ENCODE assay signal across 8 cellular contexts in the genomic region with DNA sequence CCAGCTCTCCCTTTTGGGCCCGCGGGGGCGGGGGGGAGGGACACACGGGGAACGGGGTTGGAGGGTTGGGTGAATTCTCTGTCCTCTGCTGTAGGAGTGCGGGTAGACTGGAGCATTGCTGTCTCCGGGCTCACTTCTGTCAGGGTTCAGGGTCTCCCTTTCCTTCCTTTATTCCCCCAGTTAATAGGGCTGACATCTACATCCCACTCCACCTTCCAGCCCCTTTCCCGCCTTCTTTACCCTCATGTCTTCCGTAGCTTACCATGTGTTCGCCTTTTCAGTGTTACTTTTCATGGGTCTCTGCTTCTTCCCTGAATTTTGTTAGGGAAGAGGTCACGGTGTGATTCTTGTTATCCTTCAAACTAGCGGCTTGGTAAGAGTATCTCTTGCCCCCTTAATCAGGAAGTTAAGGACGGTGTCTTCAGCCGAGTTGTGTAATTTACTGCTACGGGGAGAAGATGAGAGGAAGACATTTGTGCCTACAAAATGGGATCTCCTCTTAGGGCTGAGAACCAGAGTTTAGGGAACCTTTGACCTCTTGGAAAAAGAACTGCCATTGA. TPM values are rescaled to one million over a fixed set of nuclear protein-coding genes. Genes with fewer than 3 reads are reported as not detected.
DNase-seq lines count a peak whose midpoint lies in the region; ATAC-seq, FAIRE-seq and TF ChIP-seq lines count a peak whose summit lies in the region.

No MANE protein-coding gene starts in this region.

- H3K4me3 Mint-ChIP-seq in central memory CD8-positive, alpha-beta T cell: peak overlapping the region; percentile 94

- DNase-seq in BJ (ENCODE audit: low read depth): no peak
- peak; percentile 76 for DNase-seq in NOMO-1 (lab: John Stamatoyannopoulos, UW; ENCODE audit: unreplicated experiment in 2 of 2)
- no peak for DNase-seq in central memory CD8-positive, alpha-beta T cell (ENCODE audit: low spot score in 2 of 2)
- DNase-seq in mesendoderm: peak; percentile 67
- peak; percentile 56 for DNase-seq in urothelium cell line (ENCODE audit: low spot score)
- no peak for DNase-seq in NCI-H1092 treated with DMSO at 0.1 percent for 48 hours (lab: John Stamatoyannopoulos, UW)
- no peak for DNase-seq in NCI-H446 (lab: John Stamatoyannopoulos, UW)

- POLR2A ChIA-PET in BJ (lab: Charles Lee): no interaction called here

- CTCF ChIA-PET in BJ (lab: Yijun Ruan, JAX): interaction anchor here (1.9 to 3.9 kb wide), 2 partner anchors 15 to 112 kb away, joined by 6 to 18 read pairs; no protein-coding TSS in a partner anchor

- no peak overlapping the region for H2BK15ac ChIP-seq in mesendoderm (replicated peaks; ENCODE audit: low read depth)

- H2BK5ac ChIP-seq in mesendoderm (ENCODE audit: low read length): no peak overlapping the region

- H2BK120ac ChIP-seq in mesendoderm (ENCODE audit: low read depth, low read length): no peak overlapping the region

- peaks cover 18% of the 10 kb centered on the region for H3K36me3 Mint-ChIP-seq in central memory CD8-positive, alpha-beta T cell (ENCODE audit: insufficient read depth)

- H3K4me2 ChIP-seq in mesendoderm (ENCODE audit: low read length): peak overlapping the region; percentile 93

- H3K18ac ChIP-seq in mesendoderm (ENCODE audit: low read length): peak overlapping the region; percentile 29

- TF ChIP-seq CTCF in BJ (IDR thresholded peaks at IDR 0.05; ENCODE audit: insufficient read depth, low read depth, low read length): no peak

- H3K9me3 Mint-ChIP-seq in central memory CD8-positive, alpha-beta T cell: no peaks in the 10 kb centered on the region

- H3K56ac ChIP-seq in mesendoderm (ENCODE audit: low read length): peak overlapping the region; percentile 99

- H3K27me3 ChIP-seq in BJ (ENCODE audit: control insufficient read depth, insufficient read depth, low read length) (no peaks in the 10 kb centered on the region), mesendoderm (ENCODE audit: insufficient read depth, low read length, poor library complexity) (no peaks in the 10 kb centered on the region)

- H2AK5ac ChIP-seq in mesendoderm (ENCODE audit: low read length): no peak overlapping the region

- no peak overlapping the region for H4K5ac ChIP-seq in mesendoderm (ENCODE audit: low read length)

- peak; percentile 5 for ATAC-seq in GM21381 (IDR thresholded peaks at IDR 0.05; ENCODE audit: unreplicated experiment)
- ATAC-seq in central memory CD8-positive, alpha-beta T cell (replicated peaks; ENCODE audit: extremely low read depth, poor library complexity, severe bottlenecking): no peak

- H3K4me1 ChIP-seq in mesendoderm (ENCODE audit: control insufficient read depth, low read depth, low read length): peaks cover 5% of the 10 kb centered on the region

- H3K27ac Mint-ChIP-seq in central memory CD8-positive, alpha-beta T cell (ENCODE audit: low read depth): peak overlapping the region; percentile 85

- H3K4ac ChIP-seq in mesendoderm (ENCODE audit: low read depth, low read length): no peak overlapping the region

- H3K79me1 ChIP-seq in mesendoderm (ENCODE audit: low read length): peaks cover 6% of the 10 kb centered on the region

- H4K8ac ChIP-seq in mesendoderm (ENCODE audit: low read depth, low read length): no peak overlapping the region

- peak overlapping the region; percentile 94 for H3K9ac ChIP-seq in mesendoderm (ENCODE audit: low read length)

- H3K27ac ChIP-seq in mesendoderm (ENCODE audit: low read depth, low read length): no peak overlapping the region

- peaks cover 26% of the 10 kb centered on the region for H3K79me2 ChIP-seq in mesendoderm (ENCODE audit: control insufficient read depth, insufficient read depth, low read length)

- H3K36me3 ChIP-seq in BJ (ENCODE audit: control insufficient read depth, insufficient read depth, low read length) (no peaks in the 10 kb centered on the region), mesendoderm (ENCODE audit: control insufficient read depth, insufficient read depth, low read length) (no peaks in the 10 kb centered on the region)

- H3K4me1 Mint-ChIP-seq in central memory CD8-positive, alpha-beta T cell: peaks cover 73% of the 10 kb centered on the region

- no peak for FAIRE-seq in urothelium cell line (lab: Jason Lieb, UNC)

- H3K23ac ChIP-seq in mesendoderm (ENCODE audit: low read length): no peak overlapping the region

- WGBS in mesendoderm (ENCODE audit: extremely low coverage, insufficient coverage, low lambda C conversion rate): no CpG with 5 or more reads among the region's 15 CpGs

- H3K4me3 ChIP-seq in BJ (ENCODE audit: low read depth, low read length) (peak overlapping the region; percentile 84), mesendoderm (ENCODE audit: low read length) (peak overlapping the region; percentile 95)

- H3K27me3 Mint-ChIP-seq in central memory CD8-positive, alpha-beta T cell: no peaks in the 10 kb centered on the region

RNA-seq across cellular contexts. Expression of a gene that starts 0.9 kb away (rescaled TPM):
- 20.5 and 50.9 TPM in 2 replicates for polyA plus RNA-seq in BJ (2011; rRNA removed)
- polyA minus RNA-seq in BJ (2011; rRNA and poly(A)+ RNA removed): 9.3 and 9.7 TPM in 2 replicates
- polyA plus RNA-seq in mesendoderm (2013, experiment 1 of 2): 46.5 TPM
- 49.2 TPM for polyA plus RNA-seq in mesendoderm (2013, experiment 2 of 2)

Comparison
In these comparisons a context has a peak if more than half of its experiments do, and no peak if none do; other contexts are left out.
1. DNase-seq: peak in NOMO-1 (2 of 2), mesendoderm (single experiment) and urothelium cell line (single experiment); none in BJ (single experiment), central memory CD8-positive, alpha-beta T cell (0 of 2), NCI-H1092 treated with DMSO at 0.1 percent for 48 hours (single experiment) and NCI-H446 (0 of 2).